Comparison of ENCODE assay signal across 1 cellular context in the genomic region with DNA sequence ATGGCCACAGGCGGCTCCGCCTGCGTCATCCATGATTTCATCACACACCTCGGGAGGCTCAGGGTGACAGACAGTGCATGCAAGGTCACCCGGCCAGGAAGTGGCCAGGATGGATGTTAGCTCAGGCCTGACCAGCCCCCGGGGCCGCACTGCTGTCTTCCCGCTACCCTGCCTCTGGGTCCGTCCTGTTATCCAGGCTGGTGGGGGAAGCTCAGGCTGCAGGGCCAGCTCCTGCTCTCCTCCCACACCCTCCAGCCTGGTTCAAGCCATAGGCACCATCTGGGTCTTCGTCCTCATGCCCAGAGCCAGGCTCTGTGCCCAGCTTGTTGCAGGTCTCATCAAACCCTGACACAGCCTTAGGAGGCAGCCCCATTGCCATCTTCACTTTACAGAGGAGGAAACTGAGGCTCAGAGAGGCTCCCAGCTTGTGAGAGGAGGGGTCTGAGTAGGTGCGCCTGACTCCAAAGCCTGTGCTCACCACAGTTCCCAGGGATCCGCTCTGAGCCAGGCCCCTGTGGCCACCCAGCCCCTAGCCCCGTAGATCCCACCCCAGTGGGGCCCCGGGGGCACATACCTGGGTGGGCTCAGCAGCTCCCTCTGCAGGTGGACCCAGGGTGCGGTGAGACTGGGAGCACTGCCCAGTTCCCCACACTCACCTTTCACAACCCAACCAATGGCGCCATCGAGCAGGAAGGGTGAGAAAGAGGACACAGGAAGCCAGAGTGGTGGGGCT.
TF ChIP-seq lines count a peak whose summit lies in the region.

No MANE protein-coding gene starts in this region.

TF ChIP-seq in K562, 482 proteins besides CTCF, POLR2A, EP300 and RAD21 (continued from another document and continues in another):
- TF ChIP-seq, protein P1, sequence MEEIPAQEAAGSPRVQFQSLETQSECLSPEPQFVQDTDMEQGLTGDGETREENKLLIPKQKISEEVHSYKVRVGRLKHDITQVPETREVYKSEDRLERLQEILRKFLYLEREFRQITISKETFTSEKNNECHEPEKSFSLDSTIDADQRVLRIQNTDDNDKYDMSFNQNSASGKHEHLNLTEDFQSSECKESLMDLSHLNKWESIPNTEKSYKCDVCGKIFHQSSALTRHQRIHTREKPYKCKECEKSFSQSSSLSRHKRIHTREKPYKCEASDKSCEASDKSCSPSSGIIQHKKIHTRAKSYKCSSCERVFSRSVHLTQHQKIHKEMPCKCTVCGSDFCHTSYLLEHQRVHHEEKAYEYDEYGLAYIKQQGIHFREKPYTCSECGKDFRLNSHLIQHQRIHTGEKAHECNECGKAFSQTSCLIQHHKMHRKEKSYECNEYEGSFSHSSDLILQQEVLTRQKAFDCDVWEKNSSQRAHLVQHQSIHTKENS (CRISPR knock-in tag; IDR thresholded peaks at IDR 0.05), result no peak
- TF ChIP-seq SNIP1 (IDR thresholded peaks at IDR 0.05; ENCODE audit: low read depth) (no peak), ZNF3 (CRISPR knock-in tag; IDR thresholded peaks at IDR 0.05) (no peak), SMC3 (conservative IDR thresholded peaks at IDR 0.05; ENCODE audit: insufficient read depth, low read depth, low read length) (no peak), ELF4 (CRISPR knock-in tag; IDR thresholded peaks at IDR 0.05) (no peak), ZNF224 (CRISPR knock-in tag; IDR thresholded peaks at IDR 0.05) (no peak), ZNF41 (CRISPR knock-in tag; conservative IDR thresholded peaks at IDR 0.05) (no peak; the same call in 1 of the 2 replicates), MECOM (CRISPR knock-in tag; IDR thresholded peaks at IDR 0.05) (peak; percentile 52; the same call in 1 of the 2 replicates), NCOA2 (IDR thresholded peaks at IDR 0.05; ENCODE audit: partially characterized antibody in 2 of 2) (no peak), ZNF24 (IDR thresholded peaks at IDR 0.05) (peak; percentile 56; the same call in 1 of the 2 replicates), SMARCE1 (IDR thresholded peaks at IDR 0.05) (no peak), RNF2 (IDR thresholded peaks at IDR 0.05) (peak; percentile 77; the same call in 1 of the 2 replicates), ZKSCAN1 (IDR thresholded peaks at IDR 0.05; ENCODE audit: low read depth, low read length) (no peak), ZBTB8A (IDR thresholded peaks at IDR 0.05; ENCODE audit: partially characterized antibody) (no peak), MYBL2 (IDR thresholded peaks at IDR 0.05; ENCODE audit: low read depth) (no peak), MYBL2 (CRISPR knock-in tag; IDR thresholded peaks at IDR 0.05; ENCODE audit: borderline replicate concordance) (no peak), BCL6 (CRISPR knock-in tag; IDR thresholded peaks at IDR 0.05) (0 out of 2 replicates have a peak, but pooled peaks have one; percentile 33), HIVEP1 (CRISPR knock-in tag; IDR thresholded peaks at IDR 0.05) (peak; percentile 11; the same call in 1 of the 2 replicates)
- TF ChIP-seq, protein P2, sequence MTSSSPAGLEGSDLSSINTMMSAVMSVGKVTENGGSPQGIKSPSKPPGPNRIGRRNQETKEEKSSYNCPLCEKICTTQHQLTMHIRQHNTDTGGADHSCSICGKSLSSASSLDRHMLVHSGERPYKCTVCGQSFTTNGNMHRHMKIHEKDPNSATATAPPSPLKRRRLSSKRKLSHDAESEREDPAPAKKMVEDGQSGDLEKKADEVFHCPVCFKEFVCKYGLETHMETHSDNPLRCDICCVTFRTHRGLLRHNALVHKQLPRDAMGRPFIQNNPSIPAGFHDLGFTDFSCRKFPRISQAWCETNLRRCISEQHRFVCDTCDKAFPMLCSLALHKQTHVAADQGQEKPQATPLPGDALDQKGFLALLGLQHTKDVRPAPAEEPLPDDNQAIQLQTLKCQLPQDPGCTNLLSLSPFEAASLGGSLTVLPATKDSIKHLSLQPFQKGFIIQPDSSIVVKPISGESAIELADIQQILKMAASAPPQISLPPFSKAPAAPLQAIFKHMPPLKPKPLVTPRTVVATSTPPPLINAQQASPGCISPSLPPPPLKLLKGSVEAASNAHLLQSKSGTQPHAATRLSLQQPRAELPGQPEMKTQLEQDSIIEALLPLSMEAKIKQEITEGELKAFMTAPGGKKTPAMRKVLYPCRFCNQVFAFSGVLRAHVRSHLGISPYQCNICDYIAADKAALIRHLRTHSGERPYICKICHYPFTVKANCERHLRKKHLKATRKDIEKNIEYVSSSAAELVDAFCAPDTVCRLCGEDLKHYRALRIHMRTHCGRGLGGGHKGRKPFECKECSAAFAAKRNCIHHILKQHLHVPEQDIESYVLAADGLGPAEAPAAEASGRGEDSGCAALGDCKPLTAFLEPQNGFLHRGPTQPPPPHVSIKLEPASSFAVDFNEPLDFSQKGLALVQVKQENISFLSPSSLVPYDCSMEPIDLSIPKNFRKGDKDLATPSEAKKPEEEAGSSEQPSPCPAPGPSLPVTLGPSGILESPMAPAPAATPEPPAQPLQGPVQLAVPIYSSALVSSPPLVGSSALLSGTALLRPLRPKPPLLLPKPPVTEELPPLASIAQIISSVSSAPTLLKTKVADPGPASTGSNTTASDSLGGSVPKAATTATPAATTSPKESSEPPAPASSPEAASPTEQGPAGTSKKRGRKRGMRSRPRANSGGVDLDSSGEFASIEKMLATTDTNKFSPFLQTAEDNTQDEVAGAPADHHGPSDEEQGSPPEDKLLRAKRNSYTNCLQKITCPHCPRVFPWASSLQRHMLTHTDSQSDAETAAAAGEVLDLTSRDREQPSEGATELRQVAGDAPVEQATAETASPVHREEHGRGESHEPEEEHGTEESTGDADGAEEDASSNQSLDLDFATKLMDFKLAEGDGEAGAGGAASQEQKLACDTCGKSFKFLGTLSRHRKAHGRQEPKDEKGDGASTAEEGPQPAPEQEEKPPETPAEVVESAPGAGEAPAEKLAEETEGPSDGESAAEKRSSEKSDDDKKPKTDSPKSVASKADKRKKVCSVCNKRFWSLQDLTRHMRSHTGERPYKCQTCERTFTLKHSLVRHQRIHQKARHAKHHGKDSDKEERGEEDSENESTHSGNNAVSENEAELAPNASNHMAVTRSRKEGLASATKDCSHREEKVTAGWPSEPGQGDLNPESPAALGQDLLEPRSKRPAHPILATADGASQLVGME (CRISPR knock-in tag; IDR thresholded peaks at IDR 0.05), result peak; percentile 79
- TF ChIP-seq, protein P3, sequence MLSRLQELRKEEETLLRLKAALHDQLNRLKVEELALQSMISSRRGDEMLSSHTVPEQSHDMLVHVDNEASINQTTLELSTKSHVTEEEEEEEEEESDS (CRISPR knock-in tag; IDR thresholded peaks at IDR 0.05), result no peak
- TF ChIP-seq, protein P4, sequence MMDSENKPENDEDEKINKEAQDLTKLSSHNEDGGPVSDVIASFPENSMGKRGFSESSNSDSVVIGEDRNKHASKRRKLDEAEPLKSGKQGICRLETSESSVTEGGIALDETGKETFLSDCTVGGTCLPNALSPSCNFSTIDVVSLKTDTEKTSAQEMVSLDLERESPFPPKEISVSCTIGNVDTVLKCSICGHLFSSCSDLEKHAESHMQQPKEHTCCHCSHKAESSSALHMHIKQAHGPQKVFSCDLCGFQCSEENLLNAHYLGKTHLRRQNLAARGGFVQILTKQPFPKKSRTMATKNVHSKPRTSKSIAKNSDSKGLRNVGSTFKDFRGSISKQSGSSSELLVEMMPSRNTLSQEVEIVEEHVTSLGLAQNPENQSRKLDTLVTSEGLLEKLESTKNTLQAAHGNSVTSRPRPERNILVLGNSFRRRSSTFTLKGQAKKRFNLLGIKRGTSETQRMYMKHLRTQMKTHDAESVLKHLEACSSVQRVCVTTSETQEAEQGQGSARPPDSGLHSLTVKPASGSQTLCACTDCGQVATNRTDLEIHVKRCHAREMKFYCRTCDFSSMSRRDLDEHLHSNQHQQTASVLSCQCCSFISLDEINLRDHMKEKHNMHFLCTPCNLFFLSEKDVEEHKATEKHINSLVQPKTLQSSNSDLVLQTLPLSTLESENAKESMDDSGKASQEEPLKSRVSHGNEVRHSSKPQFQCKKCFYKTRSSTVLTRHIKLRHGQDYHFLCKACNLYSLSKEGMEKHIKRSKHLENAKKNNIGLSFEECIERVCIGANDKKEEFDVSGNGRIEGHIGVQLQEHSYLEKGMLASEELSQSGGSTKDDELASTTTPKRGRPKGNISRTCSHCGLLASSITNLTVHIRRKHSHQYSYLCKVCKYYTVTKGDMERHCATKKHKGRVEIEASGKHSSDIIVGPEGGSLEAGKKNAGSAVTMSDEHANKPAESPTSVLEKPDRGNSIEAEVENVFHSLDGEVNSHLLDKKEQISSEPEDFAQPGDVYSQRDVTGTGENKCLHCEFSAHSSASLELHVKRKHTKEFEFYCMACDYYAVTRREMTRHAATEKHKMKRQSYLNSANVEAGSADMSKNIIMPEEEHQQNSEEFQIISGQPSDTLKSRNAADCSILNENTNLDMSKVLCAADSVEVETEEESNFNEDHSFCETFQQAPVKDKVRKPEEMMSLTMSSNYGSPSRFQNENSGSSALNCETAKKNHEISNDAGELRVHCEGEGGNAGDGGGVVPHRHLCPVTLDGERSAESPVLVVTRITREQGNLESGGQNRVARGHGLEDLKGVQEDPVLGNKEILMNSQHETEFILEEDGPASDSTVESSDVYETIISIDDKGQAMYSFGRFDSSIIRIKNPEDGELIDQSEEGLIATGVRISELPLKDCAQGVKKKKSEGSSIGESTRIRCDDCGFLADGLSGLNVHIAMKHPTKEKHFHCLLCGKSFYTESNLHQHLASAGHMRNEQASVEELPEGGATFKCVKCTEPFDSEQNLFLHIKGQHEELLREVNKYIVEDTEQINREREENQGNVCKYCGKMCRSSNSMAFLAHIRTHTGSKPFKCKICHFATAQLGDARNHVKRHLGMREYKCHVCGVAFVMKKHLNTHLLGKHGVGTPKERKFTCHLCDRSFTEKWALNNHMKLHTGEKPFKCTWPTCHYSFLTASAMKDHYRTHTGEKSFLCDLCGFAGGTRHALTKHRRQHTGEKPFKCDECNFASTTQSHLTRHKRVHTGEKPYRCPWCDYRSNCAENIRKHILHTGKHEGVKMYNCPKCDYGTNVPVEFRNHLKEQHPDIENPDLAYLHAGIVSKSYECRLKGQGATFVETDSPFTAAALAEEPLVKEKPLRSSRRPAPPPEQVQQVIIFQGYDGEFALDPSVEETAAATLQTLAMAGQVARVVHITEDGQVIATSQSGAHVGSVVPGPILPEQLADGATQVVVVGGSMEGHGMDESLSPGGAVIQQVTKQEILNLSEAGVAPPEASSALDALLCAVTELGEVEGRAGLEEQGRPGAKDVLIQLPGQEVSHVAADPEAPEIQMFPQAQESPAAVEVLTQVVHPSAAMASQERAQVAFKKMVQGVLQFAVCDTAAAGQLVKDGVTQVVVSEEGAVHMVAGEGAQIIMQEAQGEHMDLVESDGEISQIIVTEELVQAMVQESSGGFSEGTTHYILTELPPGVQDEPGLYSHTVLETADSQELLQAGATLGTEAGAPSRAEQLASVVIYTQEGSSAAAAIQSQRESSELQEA (IDR thresholded peaks at IDR 0.05; ENCODE audit: low read depth), result no peak
- TF ChIP-seq, protein P5, sequence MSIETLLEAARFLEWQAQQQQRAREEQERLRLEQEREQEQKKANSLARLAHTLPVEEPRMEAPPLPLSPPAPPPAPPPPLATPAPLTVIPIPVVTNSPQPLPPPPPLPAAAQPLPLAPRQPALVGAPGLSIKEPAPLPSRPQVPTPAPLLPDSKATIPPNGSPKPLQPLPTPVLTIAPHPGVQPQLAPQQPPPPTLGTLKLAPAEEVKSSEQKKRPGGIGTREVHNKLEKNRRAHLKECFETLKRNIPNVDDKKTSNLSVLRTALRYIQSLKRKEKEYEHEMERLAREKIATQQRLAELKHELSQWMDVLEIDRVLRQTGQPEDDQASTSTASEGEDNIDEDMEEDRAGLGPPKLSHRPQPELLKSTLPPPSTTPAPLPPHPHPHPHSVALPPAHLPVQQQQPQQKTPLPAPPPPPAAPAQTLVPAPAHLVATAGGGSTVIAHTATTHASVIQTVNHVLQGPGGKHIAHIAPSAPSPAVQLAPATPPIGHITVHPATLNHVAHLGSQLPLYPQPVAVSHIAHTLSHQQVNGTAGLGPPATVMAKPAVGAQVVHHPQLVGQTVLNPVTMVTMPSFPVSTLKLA (conservative IDR thresholded peaks at IDR 0.05), result peak in 1 of 2 experiments; percentile 46; a peak in 2 of 4 replicates
- TF ChIP-seq, protein P6, sequence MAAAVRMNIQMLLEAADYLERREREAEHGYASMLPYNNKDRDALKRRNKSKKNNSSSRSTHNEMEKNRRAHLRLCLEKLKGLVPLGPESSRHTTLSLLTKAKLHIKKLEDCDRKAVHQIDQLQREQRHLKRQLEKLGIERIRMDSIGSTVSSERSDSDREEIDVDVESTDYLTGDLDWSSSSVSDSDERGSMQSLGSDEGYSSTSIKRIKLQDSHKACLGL (CRISPR knock-in tag; IDR thresholded peaks at IDR 0.05; ENCODE audit: borderline replicate concordance, poor library complexity, severe bottlenecking), result no peak
- TF ChIP-seq, protein P7, sequence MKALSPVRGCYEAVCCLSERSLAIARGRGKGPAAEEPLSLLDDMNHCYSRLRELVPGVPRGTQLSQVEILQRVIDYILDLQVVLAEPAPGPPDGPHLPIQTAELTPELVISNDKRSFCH (CRISPR knock-in tag; IDR thresholded peaks at IDR 0.05), result no peak
- TF ChIP-seq, protein P7 (tag; IDR thresholded peaks at IDR 0.05), result peak; percentile 64; the same call in 1 of the 2 replicates
- TF ChIP-seq, protein P8, sequence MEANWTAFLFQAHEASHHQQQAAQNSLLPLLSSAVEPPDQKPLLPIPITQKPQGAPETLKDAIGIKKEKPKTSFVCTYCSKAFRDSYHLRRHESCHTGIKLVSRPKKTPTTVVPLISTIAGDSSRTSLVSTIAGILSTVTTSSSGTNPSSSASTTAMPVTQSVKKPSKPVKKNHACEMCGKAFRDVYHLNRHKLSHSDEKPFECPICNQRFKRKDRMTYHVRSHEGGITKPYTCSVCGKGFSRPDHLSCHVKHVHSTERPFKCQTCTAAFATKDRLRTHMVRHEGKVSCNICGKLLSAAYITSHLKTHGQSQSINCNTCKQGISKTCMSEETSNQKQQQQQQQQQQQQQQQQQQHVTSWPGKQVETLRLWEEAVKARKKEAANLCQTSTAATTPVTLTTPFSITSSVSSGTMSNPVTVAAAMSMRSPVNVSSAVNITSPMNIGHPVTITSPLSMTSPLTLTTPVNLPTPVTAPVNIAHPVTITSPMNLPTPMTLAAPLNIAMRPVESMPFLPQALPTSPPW (CRISPR knock-in tag; IDR thresholded peaks at IDR 0.05), result peak; percentile 44; the same call in 1 of the 2 replicates
- TF ChIP-seq, protein P9, sequence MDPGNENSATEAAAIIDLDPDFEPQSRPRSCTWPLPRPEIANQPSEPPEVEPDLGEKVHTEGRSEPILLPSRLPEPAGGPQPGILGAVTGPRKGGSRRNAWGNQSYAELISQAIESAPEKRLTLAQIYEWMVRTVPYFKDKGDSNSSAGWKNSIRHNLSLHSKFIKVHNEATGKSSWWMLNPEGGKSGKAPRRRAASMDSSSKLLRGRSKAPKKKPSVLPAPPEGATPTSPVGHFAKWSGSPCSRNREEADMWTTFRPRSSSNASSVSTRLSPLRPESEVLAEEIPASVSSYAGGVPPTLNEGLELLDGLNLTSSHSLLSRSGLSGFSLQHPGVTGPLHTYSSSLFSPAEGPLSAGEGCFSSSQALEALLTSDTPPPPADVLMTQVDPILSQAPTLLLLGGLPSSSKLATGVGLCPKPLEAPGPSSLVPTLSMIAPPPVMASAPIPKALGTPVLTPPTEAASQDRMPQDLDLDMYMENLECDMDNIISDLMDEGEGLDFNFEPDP (CRISPR knock-in tag; IDR thresholded peaks at IDR 0.05), result 0 out of 2 replicates have a peak, but pooled peaks have one; percentile 14
